Comparison of ENCODE assay signal across 9 cellular contexts in the genomic region with DNA sequence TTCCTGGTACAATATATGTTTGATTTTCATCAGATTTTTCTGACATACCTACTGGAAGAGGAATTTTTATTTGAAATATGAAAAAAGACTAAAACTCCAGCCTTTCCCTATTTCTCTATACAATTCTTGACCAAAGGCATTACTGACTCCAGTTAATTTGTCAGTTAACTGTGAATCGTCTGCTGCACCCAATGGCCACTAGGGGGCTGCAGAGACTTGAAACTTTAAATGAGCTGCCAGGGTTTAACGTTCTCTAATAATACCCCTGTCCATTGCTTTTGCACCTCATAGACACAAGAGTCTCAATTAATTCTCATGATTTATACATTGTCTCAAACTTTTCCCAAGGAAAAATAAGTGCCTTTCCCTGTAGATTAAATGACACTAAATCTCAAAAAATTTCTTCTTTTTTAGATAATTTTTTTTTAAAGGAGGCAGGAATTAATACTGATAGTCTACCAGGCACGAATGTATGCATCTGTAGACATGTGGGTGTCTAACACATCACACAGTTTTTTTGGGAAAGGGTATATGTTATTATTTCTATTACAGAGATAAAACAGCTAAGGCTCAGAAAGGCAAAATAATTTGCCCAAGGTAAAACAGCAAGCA. TPM values are rescaled to one million over a fixed set of nuclear protein-coding genes. Genes with fewer than 3 reads are reported as not detected.
DNase-seq lines count a peak whose midpoint lies in the region; ATAC-seq, FAIRE-seq and TF ChIP-seq lines count a peak whose summit lies in the region.
"Had no signal": no experiment of that assay in that cellular context is flagged by ENCODE, and none has a peak within 500 bp of the region (broad histone marks: within the 10 kb centered on the region; RNA-seq: fewer than 3 reads in every experiment).

No MANE protein-coding gene starts in this region.

- BruUV-seq in HCT116 (replicated peaks; lab: Mats Ljungman, UMichigan) = no TSS peak

- no peak overlapping the region for H2BK12ac ChIP-seq in H1 (ENCODE audit: low read depth, low read length)

- H3K27ac Mint-ChIP-seq in activated CD4-positive, alpha-beta T cell treated with anti-CD3 and anti-CD28 coated beads, Interleukin-2, amount 10 ng/mL, durations not matched to agents 7 days and 5 days = no peak overlapping the region

- TF ChIP-seq RAD21 in HCT116 (IDR thresholded peaks at IDR 0.05; ENCODE audit: low read depth) = peak; percentile 76
- TF ChIP-seq RAD21 in H1 (IDR thresholded peaks at IDR 0.05 in 1 of 2, conservative IDR thresholded peaks at IDR 0.05 in 1 of 2; ENCODE audit: low read depth in 2 of 2, low read length in 2 of 2) = peak; percentile 87 to 92

- no peaks in the 10 kb centered on the region for H3K9me2 ChIP-seq in HCT116 (ENCODE audit: insufficient read depth)

- TF ChIP-seq CTCF in D721Med (IDR thresholded peaks at IDR 0.05; ENCODE audit: insufficient read depth, missing control alignments) = peak; percentile 97
- peak; percentile 74 to 92 (median 88) for TF ChIP-seq CTCF in HCT116 (IDR thresholded peaks at IDR 0.05 in 2 of 3, conservative IDR thresholded peaks at IDR 0.05 in 1 of 3; ENCODE audit: borderline replicate concordance in 1 of 3, insufficient read depth in 1 of 3, low read depth in 2 of 3, low read length in 2 of 3)
- TF ChIP-seq CTCF in H1 (IDR thresholded peaks at IDR 0.05; ENCODE audit: control extremely low read depth in 1 of 3, insufficient read depth in 1 of 3, low read depth in 1 of 3, low read length in 3 of 3) = peak in 2 of 3 experiments; percentile 79 to 90; a peak in 3 of 4 replicates
- TF ChIP-seq CTCF in transverse colon (IDR thresholded peaks at IDR 0.05) = peak; percentile 69 to 95 (median 86)

- intact Hi-C loops in HCT116 (cut with micrococcal nuclease) = loop anchor here (1.0 kb wide), 3 partner anchors 103 to 192 kb away; no protein-coding TSS in a partner anchor
- intact Hi-C loops in transverse colon (cut with DNase I; ENCODE audit: low total_unique reads) = loop anchor here (10.0 kb wide), 1 partner anchor 152 kb away; no protein-coding TSS in a partner anchor

- RAD21 ChIA-PET in HCT116 (lab: Charles Lee; ENCODE audit: low non-redundant PET in 1 of 2, low total read pairs in 2 of 2, uncharacterized antibody in 2 of 2, unreplicated experiment in 2 of 2) = interaction anchor here (0.8 to 1.1 kb wide), 2 partner anchors 149 kb away, joined by 3 to 7 read pairs; no protein-coding TSS in a partner anchor

- CTCF ChIA-PET in HCT116 (lab: Charles Lee) (interaction anchor here (0.6 to 2.4 kb wide), 6 partner anchors 9 to 151 kb away, joined by 3 to 18 read pairs (median 6); no protein-coding TSS in a partner anchor), H1 (lab: Charles Lee; ENCODE audit: partially characterized antibody) (interaction anchor here (0.6 to 10.7 kb wide), 32 partner anchors 9 to 766 kb away, joined by 3 to 196 read pairs (median 5); no protein-coding TSS in a partner anchor)
- CTCF ChIA-PET in activated CD4-positive, alpha-beta T cell treated with anti-CD3 and anti-CD28 coated beads, Interleukin-2, amount 10 ng/mL, durations not matched to agents 7 days and 5 days (lab: Charles Lee) = interaction anchor here (0.6 to 0.8 kb wide), 5 partner anchors 35 to 149 kb away, joined by 3 read pairs; no protein-coding TSS in a partner anchor

- no peak overlapping the region for H4K5ac ChIP-seq in H1 (ENCODE audit: insufficient read length, low read depth, low read length)

- H3K27ac ChIP-seq in HCT116 (ENCODE audit: low read depth, low read length) (no peak overlapping the region), H1 (ENCODE audit: low read depth, low read length) (no peak overlapping the region), transverse colon (no peak overlapping the region)

- H3K79me2 ChIP-seq in HCT116 (ENCODE audit: insufficient read depth, low read length) (no peaks in the 10 kb centered on the region), H1 (ENCODE audit: control insufficient read depth in 1 of 2, insufficient read depth in 2 of 2, low read length in 2 of 2) (no peaks in the 10 kb centered on the region)

- no peak overlapping the region for H3K4ac ChIP-seq in H1 (replicated peaks; ENCODE audit: insufficient read length, low read depth, low read length)

- H3K14ac ChIP-seq in H1 (ENCODE audit: insufficient read length) = no peak overlapping the region

- H3K18ac ChIP-seq in H1 (ENCODE audit: extremely low read depth, low read length) = no peak overlapping the region

- H4K91ac ChIP-seq in H1 (replicated peaks; ENCODE audit: insufficient read length, low read length) = no peak overlapping the region

- POLR2A ChIA-PET in HCT116 (lab: Charles Lee) (no interaction called here), H1 (lab: Charles Lee; ENCODE audit: partially characterized antibody) (interaction anchor here (0.9 kb wide), 2 partner anchors 103 to 223 kb away, joined by 3 read pairs; a partner anchor contains a TSS)
- POLR2A ChIA-PET in activated CD4-positive, alpha-beta T cell treated with anti-CD3 and anti-CD28 coated beads, Interleukin-2, amount 10 ng/mL, durations not matched to agents 7 days and 5 days (lab: Charles Lee) = no interaction called here

- H2BK20ac ChIP-seq in H1 (ENCODE audit: low read length) = no peak overlapping the region

- no peak overlapping the region for H3K23ac ChIP-seq in H1 (ENCODE audit: insufficient read length)

- no peak overlapping the region for H2BK120ac ChIP-seq in H1 (replicated peaks; ENCODE audit: low read depth, low read length)

- H2BK5ac ChIP-seq in H1 (ENCODE audit: low read depth, low read length) = no peak overlapping the region

- H2AFZ ChIP-seq in HCT116 (ENCODE audit: low read depth, low read length, poor library complexity, severe bottlenecking) (no peak overlapping the region), H1 (ENCODE audit: low read length) (no peak overlapping the region)

- DNase-seq in D721Med (ENCODE audit: insufficient read length, low spot score) (peak; percentile 30), HCT116 (ENCODE audit: low read depth, low spot score) (peak; percentile 42), NCI-H2227 (lab: John Stamatoyannopoulos, UW; ENCODE audit: unreplicated experiment) (peak; percentile 83), H1 (ENCODE audit: low read depth in 1 of 2, low spot score in 2 of 2) (peak in 1 of 2 experiments; percentile 58), middle frontal gyrus (ENCODE audit: extremely low spot score, low spot score) (peak; percentile 61), transverse colon (peak; percentile 46)
- peak; percentile 60 for DNase-seq in activated CD4-positive, alpha-beta T cell treated with anti-CD3 and anti-CD28 coated beads, Interleukin-2, amount 10 ng/mL, durations not matched to agents 7 days and 5 days

- no peaks in the 10 kb centered on the region for H4K20me1 ChIP-seq in HCT116 (ENCODE audit: insufficient read depth)
- H4K20me1 ChIP-seq in H1 (replicated peaks in 1 of 2; ENCODE audit: control insufficient read depth in 1 of 2, insufficient read depth in 2 of 2, low read length in 2 of 2) = peaks cover 4 to 8% of the 10 kb centered on the region in 2 experiments

- no peak overlapping the region for H3K4me3 ChIP-seq in HCT116 (replicated peaks in 1 of 2; ENCODE audit: low read depth in 1 of 2, low read length in 2 of 2)
- no peak overlapping the region for H3K4me3 ChIP-seq in H1 (ENCODE audit: extremely low read depth in 1 of 4, insufficient read depth in 2 of 4, low read depth in 3 of 4, low read length in 4 of 4)
- no peak overlapping the region for H3K4me3 ChIP-seq in transverse colon

- H3K56ac ChIP-seq in H1 (replicated peaks; ENCODE audit: insufficient read length, low read depth, low read length) = no peak overlapping the region

- no peaks in the 10 kb centered on the region for H3K36me3 ChIP-seq in HCT116 (ENCODE audit: control insufficient read depth in 1 of 2, insufficient read depth in 2 of 2, low read length in 2 of 2)
- no peaks in the 10 kb centered on the region for H3K36me3 ChIP-seq in H1 (ENCODE audit: control insufficient read depth in 2 of 4, insufficient read depth in 4 of 4, low read length in 3 of 4)
- H3K36me3 ChIP-seq in transverse colon = no peaks in the 10 kb centered on the region

- peaks cover 41% of the 10 kb centered on the region for H3K27me3 Mint-ChIP-seq in activated CD4-positive, alpha-beta T cell treated with anti-CD3 and anti-CD28 coated beads, Interleukin-2, amount 10 ng/mL, durations not matched to agents 7 days and 5 days

- peak; percentile 87 for ATAC-seq in HCT116
- ATAC-seq in GM18909 (IDR thresholded peaks at IDR 0.05; ENCODE audit: poor library complexity, unreplicated experiment) = no peak

- FAIRE-seq in D721Med (lab: Jason Lieb, UNC) = peak; percentile 69
- peak; percentile 68 for FAIRE-seq in H1 (lab: Jason Lieb, UNC)

- H3K9me3 ChIP-seq in HCT116 (ENCODE audit: control insufficient read depth in 1 of 2, insufficient read depth in 1 of 2, low read depth in 1 of 2, low read length in 2 of 2) (no peaks in the 10 kb centered on the region), H1 (ENCODE audit: insufficient read depth in 2 of 2, low read depth in 1 of 2, low read length in 1 of 2) (no peaks in the 10 kb centered on the region), transverse colon (no peaks in the 10 kb centered on the region)

- H3K4me3 Mint-ChIP-seq in activated CD4-positive, alpha-beta T cell treated with anti-CD3 and anti-CD28 coated beads, Interleukin-2, amount 10 ng/mL, durations not matched to agents 7 days and 5 days = no peak overlapping the region

- H3K79me1 ChIP-seq in H1 (ENCODE audit: low read depth, low read length) = no peaks in the 10 kb centered on the region

- H3K9ac ChIP-seq in HCT116 (ENCODE audit: low read length) (no peak overlapping the region), H1 (replicated peaks in 1 of 4; ENCODE audit: extremely low read depth in 1 of 4, low read depth in 3 of 4, low read length in 3 of 4) (no peak overlapping the region)

- H3K4me2 ChIP-seq in HCT116 (ENCODE audit: low read length) = no peak overlapping the region
- H3K4me2 ChIP-seq in H1 (ENCODE audit: insufficient read depth in 1 of 2, low read depth in 2 of 2, low read length in 2 of 2) = no peak overlapping the region

- in situ Hi-C loops in transverse colon (cut with MboI; ENCODE audit: low pct_ligation_motif_present in 1 of 4, low pct_unique_long_range_greater_than_20kb in 1 of 4, low sequenced_read_pairs in 3 of 4) = no loop called here

- H3K23me2 ChIP-seq in H1 (ENCODE audit: low read depth, low read length) = peaks cover 17% of the 10 kb centered on the region

- WGBS in H1 (ENCODE audit: extremely low coverage in 1 of 2, insufficient coverage in 1 of 2, insufficient read length in 1 of 2, insufficient replicate concordance in 2 of 2, low coverage in 1 of 2, low lambda C conversion rate in 2 of 2, missing lambda C conversion rate in 1 of 2), 2 experiments = 37% methylated on average over 3 of the region's 3 CpGs; no CpG with 5 or more reads in 1 of the 2 experiments
- WGBS in transverse colon (ENCODE audit: low coverage in 1 of 2), 2 donors = 24 to 33% methylated on average over 2 to 3 of the region's 3 CpGs

- TF ChIP-seq EP300 in H1 (IDR thresholded peaks at IDR 0.05; ENCODE audit: borderline replicate concordance in 1 of 2, low read depth in 2 of 2, low read length in 2 of 2) = no peak
- no peak for TF ChIP-seq EP300 in transverse colon (IDR thresholded peaks at IDR 0.05; ENCODE audit: low read depth)

- H3K27me3 ChIP-seq in HCT116 (ENCODE audit: insufficient read depth, low read length) = peaks cover 17% of the 10 kb centered on the region
- peaks cover 20 to 31% (median 30%) of the 10 kb centered on the region in 4 experiments for H3K27me3 ChIP-seq in H1 (replicated peaks in 1 of 4; ENCODE audit: control insufficient read depth in 3 of 4, extremely low read depth in 1 of 4, insufficient read depth in 3 of 4, low read length in 3 of 4)
- H3K27me3 ChIP-seq in transverse colon = peaks cover 55% of the 10 kb centered on the region

- no peaks in the 10 kb centered on the region for H3K4me1 ChIP-seq in HCT116 (ENCODE audit: control insufficient read depth in 1 of 2, insufficient read depth in 2 of 2, low read length in 2 of 2)
- H3K4me1 ChIP-seq in H1 (replicated peaks in 1 of 4; ENCODE audit: control insufficient read depth in 3 of 4, insufficient read depth in 4 of 4, low read length in 3 of 4) = peaks cover 3 to 18% (median 6%) of the 10 kb centered on the region in 4 experiments; a peak in 6 of 7 replicates
- peaks cover 0 to 22% (median 14%) of the 10 kb centered on the region in 4 donors for H3K4me1 ChIP-seq in transverse colon

- no peak overlapping the region for H2BK15ac ChIP-seq in H1 (ENCODE audit: low read length)

- TF ChIP-seq POLR2A in HCT116 (IDR thresholded peaks at IDR 0.05; ENCODE audit: borderline replicate concordance, extremely low read depth, insufficient read depth, insufficient read length) (no peak), H1 (IDR thresholded peaks at IDR 0.05; ENCODE audit: control extremely low read depth in 1 of 2, low read depth in 2 of 2, low read length in 2 of 2) (no peak), transverse colon (IDR thresholded peaks at IDR 0.05) (no peak)

- no peak overlapping the region for H4K8ac ChIP-seq in H1 (ENCODE audit: extremely low read depth, insufficient read depth, low read length)

- no peak overlapping the region for H2AK5ac ChIP-seq in H1 (ENCODE audit: low read depth, low read length)

- no peaks in the 10 kb centered on the region for H3K4me1 Mint-ChIP-seq in activated CD4-positive, alpha-beta T cell treated with anti-CD3 and anti-CD28 coated beads, Interleukin-2, amount 10 ng/mL, durations not matched to agents 7 days and 5 days

- H3K9me3 Mint-ChIP-seq in activated CD4-positive, alpha-beta T cell treated with anti-CD3 and anti-CD28 coated beads, Interleukin-2, amount 10 ng/mL, durations not matched to agents 7 days and 5 days = no peaks in the 10 kb centered on the region

- no peaks in the 10 kb centered on the region for H3K36me3 Mint-ChIP-seq in activated CD4-positive, alpha-beta T cell treated with anti-CD3 and anti-CD28 coated beads, Interleukin-2, amount 10 ng/mL, durations not matched to agents 7 days and 5 days (ENCODE audit: low read depth)

RNA-seq across cellular contexts. Expression of a gene that starts 1.8 kb away (rescaled TPM):
- total RNA-seq in HCT116 (2021; ENCODE audit: unreplicated experiment) (not detected), transverse colon (under 1 TPM in 2 of 4 donors, not detected in 2; 0.32 to 0.82 TPM)
- polyA plus RNA-seq in HCT116 (2012) = 0.07 TPM in 1 of 2 replicates, not detected in the other
- not detected for total RNA-seq in activated CD4-positive, alpha-beta T cell treated with anti-CD3 and anti-CD28 coated beads, Interleukin-2, amount 10 ng/mL, durations not matched to agents 7 days and 5 days
- total RNA-seq in H1 (2021; fragmentation: NEBNext Ultra II Directional; extraction: Animal tissue kit (Norgen Biotek cat#: 25700)) = 0.09 and 0.10 TPM in 2 replicates
- 0.02 and 0.08 TPM in 2 replicates for polyA plus RNA-seq in H1 (2011; rRNA removed)
- 0.05 TPM for polyA plus RNA-seq in H1 (2011; cell fraction: cytosol; rRNA removed)
- 0.19 TPM for polyA plus RNA-seq in H1 (2011; cell fraction: nucleus; rRNA removed)
- polyA plus RNA-seq in H1 (2012, experiment 1 of 2) = 0.07 TPM in 1 of 4 replicates, not detected in the others
- polyA plus RNA-seq in H1 (2012, experiment 2 of 2) = 0.04 TPM
- polyA plus RNA-seq in H1 (2013, experiment 1 of 2) = 0.06 TPM
- polyA plus RNA-seq in H1 (2013, experiment 2 of 2) = 0.04 TPM
- polyA minus RNA-seq in H1 (2011; rRNA and poly(A)+ RNA removed) = 0.07 and 0.32 TPM in 2 replicates
- polyA minus RNA-seq in H1 (2011; cell fraction: cytosol; rRNA and poly(A)+ RNA removed) = not detected
- 0.40 TPM for polyA minus RNA-seq in H1 (2011; cell fraction: nucleus; rRNA and poly(A)+ RNA removed)
- total RNA-seq: T-helper 1 cell treated with Interleukin-12 subunit alpha and Interleukin-12 subunit beta and Interleukin-4 antibody, amounts not matched to agents 30 ng/mL and 1 ng/mL, for 36 hours had no signal
